1 cellular context compared by ENCODE assay signal in the genomic region with DNA sequence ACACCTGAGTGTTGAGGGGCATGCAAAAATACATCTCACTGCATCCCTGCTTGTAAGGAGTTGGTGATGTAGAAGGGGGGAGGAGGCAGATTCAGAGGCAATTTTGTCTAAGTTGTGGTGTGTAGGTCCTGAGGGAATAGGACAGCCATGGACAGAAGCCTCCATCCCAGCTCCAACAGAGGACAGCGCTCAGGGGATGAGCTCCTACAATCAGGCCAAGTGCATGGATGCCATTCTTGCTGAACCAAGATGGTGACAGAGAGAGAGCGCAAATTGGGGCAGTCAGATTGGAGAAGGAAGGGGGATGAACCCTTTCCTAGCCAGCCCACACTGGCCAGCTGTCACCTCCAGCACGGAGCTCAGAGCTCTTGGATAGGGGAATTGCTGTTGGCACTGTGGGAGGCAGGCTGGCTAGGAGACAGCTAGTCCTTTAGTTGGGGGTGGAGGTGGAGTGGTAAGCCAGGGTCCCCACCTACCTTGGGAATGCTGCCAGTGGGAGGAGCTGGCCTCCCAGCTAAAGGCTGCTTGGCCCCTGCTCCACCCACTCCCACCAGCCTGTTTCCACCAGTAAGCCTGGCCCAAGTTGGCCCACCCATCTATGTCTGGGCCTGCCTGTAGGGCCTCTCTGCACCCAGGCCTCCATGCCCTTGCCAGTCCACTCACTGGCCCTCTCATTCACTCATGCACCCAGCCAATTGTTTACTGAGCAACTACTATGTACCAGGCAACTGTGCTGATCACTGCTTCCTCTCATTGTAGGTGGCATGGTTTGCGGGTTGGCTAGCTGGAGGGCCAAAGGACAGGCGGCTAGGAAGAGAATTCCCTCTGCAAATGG.
TF ChIP-seq lines count a peak whose summit lies in the region.

No MANE protein-coding gene starts in this region.

TF ChIP-seq in GM23338, 12 proteins besides CTCF, POLR2A, EP300 and RAD21:
- TF ChIP-seq, protein P1, sequence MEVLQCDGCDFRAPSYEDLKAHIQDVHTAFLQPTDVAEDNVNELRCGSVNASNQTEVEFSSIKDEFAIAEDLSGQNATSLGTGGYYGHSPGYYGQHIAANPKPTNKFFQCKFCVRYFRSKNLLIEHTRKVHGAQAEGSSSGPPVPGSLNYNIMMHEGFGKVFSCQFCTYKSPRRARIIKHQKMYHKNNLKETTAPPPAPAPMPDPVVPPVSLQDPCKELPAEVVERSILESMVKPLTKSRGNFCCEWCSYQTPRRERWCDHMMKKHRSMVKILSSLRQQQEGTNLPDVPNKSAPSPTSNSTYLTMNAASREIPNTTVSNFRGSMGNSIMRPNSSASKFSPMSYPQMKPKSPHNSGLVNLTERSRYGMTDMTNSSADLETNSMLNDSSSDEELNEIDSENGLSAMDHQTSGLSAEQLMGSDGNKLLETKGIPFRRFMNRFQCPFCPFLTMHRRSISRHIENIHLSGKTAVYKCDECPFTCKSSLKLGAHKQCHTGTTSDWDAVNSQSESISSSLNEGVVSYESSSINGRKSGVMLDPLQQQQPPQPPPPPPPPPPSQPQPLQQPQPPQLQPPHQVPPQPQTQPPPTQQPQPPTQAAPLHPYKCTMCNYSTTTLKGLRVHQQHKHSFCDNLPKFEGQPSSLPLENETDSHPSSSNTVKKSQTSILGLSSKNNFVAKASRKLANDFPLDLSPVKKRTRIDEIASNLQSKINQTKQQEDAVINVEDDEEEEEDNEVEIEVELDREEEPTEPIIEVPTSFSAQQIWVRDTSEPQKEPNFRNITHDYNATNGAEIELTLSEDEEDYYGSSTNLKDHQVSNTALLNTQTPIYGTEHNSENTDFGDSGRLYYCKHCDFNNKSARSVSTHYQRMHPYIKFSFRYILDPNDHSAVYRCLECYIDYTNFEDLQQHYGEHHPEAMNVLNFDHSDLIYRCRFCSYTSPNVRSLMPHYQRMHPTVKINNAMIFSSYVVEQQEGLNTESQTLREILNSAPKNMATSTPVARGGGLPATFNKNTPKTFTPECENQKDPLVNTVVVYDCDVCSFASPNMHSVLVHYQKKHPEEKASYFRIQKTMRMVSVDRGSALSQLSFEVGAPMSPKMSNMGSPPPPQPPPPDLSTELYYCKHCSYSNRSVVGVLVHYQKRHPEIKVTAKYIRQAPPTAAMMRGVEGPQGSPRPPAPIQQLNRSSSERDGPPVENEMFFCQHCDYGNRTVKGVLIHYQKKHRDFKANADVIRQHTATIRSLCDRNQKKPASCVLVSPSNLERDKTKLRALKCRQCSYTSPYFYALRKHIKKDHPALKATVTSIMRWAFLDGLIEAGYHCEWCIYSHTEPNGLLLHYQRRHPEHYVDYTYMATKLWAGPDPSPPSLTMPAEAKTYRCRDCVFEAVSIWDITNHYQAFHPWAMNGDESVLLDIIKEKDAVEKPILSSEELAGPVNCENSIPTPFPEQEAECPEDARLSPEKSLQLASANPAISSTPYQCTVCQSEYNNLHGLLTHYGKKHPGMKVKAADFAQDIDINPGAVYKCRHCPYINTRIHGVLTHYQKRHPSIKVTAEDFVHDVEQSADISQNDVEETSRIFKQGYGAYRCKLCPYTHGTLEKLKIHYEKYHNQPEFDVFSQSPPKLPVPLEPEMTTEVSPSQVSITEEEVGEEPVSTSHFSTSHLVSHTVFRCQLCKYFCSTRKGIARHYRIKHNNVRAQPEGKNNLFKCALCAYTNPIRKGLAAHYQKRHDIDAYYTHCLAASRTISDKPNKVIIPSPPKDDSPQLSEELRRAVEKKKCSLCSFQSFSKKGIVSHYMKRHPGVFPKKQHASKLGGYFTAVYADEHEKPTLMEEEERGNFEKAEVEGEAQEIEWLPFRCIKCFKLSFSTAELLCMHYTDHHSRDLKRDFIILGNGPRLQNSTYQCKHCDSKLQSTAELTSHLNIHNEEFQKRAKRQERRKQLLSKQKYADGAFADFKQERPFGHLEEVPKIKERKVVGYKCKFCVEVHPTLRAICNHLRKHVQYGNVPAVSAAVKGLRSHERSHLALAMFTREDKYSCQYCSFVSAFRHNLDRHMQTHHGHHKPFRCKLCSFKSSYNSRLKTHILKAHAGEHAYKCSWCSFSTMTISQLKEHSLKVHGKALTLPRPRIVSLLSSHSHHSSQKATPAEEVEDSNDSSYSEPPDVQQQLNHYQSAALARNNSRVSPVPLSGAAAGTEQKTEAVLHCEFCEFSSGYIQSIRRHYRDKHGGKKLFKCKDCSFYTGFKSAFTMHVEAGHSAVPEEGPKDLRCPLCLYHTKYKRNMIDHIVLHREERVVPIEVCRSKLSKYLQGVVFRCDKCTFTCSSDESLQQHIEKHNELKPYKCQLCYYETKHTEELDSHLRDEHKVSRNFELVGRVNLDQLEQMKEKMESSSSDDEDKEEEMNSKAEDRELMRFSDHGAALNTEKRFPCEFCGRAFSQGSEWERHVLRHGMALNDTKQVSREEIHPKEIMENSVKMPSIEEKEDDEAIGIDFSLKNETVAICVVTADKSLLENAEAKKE (CRISPR knock-in tag; IDR thresholded peaks at IDR 0.05): no peak
- TF ChIP-seq ZNF114 (CRISPR knock-in tag; IDR thresholded peaks at IDR 0.05) (no peak), EZH2phosphoT487 (IDR thresholded peaks at IDR 0.05; ENCODE audit: unreplicated experiment) (no peak), JUNB (IDR thresholded peaks at IDR 0.05; ENCODE audit: unreplicated experiment) (no peak), EZH2 (IDR thresholded peaks at IDR 0.05; ENCODE audit: low read depth, unreplicated experiment) (no peak), CREB1 (CRISPR knock-in tag; IDR thresholded peaks at IDR 0.05; ENCODE audit: low read depth) (no peak), STAT1 (IDR thresholded peaks at IDR 0.05; ENCODE audit: unreplicated experiment) (no peak), ZNF331 (CRISPR knock-in tag; IDR thresholded peaks at IDR 0.05; ENCODE audit: low read depth) (no peak), NANOG (IDR thresholded peaks at IDR 0.05; ENCODE audit: borderline replicate concordance) (no peak), POLR2AphosphoS5 (IDR thresholded peaks at IDR 0.05; ENCODE audit: low read depth) (no peak)
- TF ChIP-seq, protein P2, sequence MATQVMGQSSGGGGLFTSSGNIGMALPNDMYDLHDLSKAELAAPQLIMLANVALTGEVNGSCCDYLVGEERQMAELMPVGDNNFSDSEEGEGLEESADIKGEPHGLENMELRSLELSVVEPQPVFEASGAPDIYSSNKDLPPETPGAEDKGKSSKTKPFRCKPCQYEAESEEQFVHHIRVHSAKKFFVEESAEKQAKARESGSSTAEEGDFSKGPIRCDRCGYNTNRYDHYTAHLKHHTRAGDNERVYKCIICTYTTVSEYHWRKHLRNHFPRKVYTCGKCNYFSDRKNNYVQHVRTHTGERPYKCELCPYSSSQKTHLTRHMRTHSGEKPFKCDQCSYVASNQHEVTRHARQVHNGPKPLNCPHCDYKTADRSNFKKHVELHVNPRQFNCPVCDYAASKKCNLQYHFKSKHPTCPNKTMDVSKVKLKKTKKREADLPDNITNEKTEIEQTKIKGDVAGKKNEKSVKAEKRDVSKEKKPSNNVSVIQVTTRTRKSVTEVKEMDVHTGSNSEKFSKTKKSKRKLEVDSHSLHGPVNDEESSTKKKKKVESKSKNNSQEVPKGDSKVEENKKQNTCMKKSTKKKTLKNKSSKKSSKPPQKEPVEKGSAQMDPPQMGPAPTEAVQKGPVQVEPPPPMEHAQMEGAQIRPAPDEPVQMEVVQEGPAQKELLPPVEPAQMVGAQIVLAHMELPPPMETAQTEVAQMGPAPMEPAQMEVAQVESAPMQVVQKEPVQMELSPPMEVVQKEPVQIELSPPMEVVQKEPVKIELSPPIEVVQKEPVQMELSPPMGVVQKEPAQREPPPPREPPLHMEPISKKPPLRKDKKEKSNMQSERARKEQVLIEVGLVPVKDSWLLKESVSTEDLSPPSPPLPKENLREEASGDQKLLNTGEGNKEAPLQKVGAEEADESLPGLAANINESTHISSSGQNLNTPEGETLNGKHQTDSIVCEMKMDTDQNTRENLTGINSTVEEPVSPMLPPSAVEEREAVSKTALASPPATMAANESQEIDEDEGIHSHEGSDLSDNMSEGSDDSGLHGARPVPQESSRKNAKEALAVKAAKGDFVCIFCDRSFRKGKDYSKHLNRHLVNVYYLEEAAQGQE (IDR thresholded peaks at IDR 0.05; ENCODE audit: unreplicated experiment): no peak
- TF ChIP-seq, protein P3, sequence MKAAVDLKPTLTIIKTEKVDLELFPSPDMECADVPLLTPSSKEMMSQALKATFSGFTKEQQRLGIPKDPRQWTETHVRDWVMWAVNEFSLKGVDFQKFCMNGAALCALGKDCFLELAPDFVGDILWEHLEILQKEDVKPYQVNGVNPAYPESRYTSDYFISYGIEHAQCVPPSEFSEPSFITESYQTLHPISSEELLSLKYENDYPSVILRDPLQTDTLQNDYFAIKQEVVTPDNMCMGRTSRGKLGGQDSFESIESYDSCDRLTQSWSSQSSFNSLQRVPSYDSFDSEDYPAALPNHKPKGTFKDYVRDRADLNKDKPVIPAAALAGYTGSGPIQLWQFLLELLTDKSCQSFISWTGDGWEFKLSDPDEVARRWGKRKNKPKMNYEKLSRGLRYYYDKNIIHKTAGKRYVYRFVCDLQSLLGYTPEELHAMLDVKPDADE (IDR thresholded peaks at IDR 0.05): no peak
